ENCODE assay signal across 8 cellular contexts in genomic region chr2:129979629-129980155, GRCh38. TPM values are rescaled to one million over a fixed set of nuclear protein-coding genes. Genes with fewer than 3 reads are reported as not detected.
DNase-seq lines count a peak whose midpoint lies in the region; ATAC-seq, FAIRE-seq and TF ChIP-seq lines count a peak whose summit lies in the region.
"Not testable (repeated sequence)": the region's sequence is repeated elsewhere in the genome, so short reads cannot be mapped to it uniquely, and the experiment has no call there.

Gene RAB6C (plus strand): TSS chr2:129979666. CDS start chr2:129980116, 450 bp downstream.

- not testable (repeated sequence) for H3K9me3 ChIP-seq in DND-41 (ENCODE audit: insufficient read depth, low read length, severe bottlenecking); Karpas-422 (ENCODE audit: low read length); T-helper 17 cell (ENCODE audit: control insufficient read depth, low read length, poor library complexity, severe bottlenecking); astrocyte (ENCODE audit: insufficient read depth, low read depth, low read length)

- not testable (repeated sequence) for FAIRE-seq in astrocyte (lab: Jason Lieb, UNC)
- peak; percentile 13 for FAIRE-seq in urothelium cell line (lab: Jason Lieb, UNC)

- H3K36me3 Mint-ChIP-seq in T-helper 17 cell (ENCODE audit: low read depth); astrocyte (ENCODE audit: low read depth, unreplicated experiment): not testable (repeated sequence)

- H3K79me2 ChIP-seq in DND-41 (ENCODE audit: insufficient read depth, low read length); Karpas-422 (ENCODE audit: low read length); astrocyte (ENCODE audit: insufficient read depth, low read length): not testable (repeated sequence)

- H3K9me3 Mint-ChIP-seq in astrocyte (ENCODE audit: unreplicated experiment), result not testable (repeated sequence)

- DNase-seq in DND-41; T-helper 17 cell; astrocyte (ENCODE audit: low read depth); left lobe of liver (ENCODE audit: low spot score): not testable (repeated sequence)
- DNase-seq in Karpas-422 (peak; percentile 50), foreskin keratinocyte (peak in 1 of 2 donors; percentile 6), posterior cingulate gyrus (peak; percentile 37 to 94 (median 62)), urothelium cell line (ENCODE audit: low spot score) (peak; percentile 9)

- not testable (repeated sequence) for TF ChIP-seq CTCF in DND-41 (IDR thresholded peaks at IDR 0.05; ENCODE audit: borderline replicate concordance, extremely low read depth, low read length, poor library complexity, severe bottlenecking); astrocyte (IDR thresholded peaks at IDR 0.05; ENCODE audit: insufficient read depth, low read depth, low read length); foreskin keratinocyte (conservative IDR thresholded peaks at IDR 0.05)

- H2AFZ ChIP-seq in DND-41 (ENCODE audit: low read depth, low read length); Karpas-422 (ENCODE audit: low read length): not testable (repeated sequence)
- peak within 1 kb of the TSS; percentile 52 for H2AFZ ChIP-seq in astrocyte (ENCODE audit: low read depth, low read length)

- not testable (repeated sequence) for ATAC-seq in DND-41 (ENCODE audit: insufficient read depth, low read depth)
- peak; percentile 32 for ATAC-seq in T-helper 17 cell
- ATAC-seq in foreskin keratinocyte, result peak; percentile 72
- ATAC-seq in left lobe of liver, result peak; percentile 37

- H3K27me3 ChIP-seq in DND-41 (ENCODE audit: insufficient read depth, low read length, poor library complexity); Karpas-422 (ENCODE audit: low read length); astrocyte (ENCODE audit: insufficient read depth, low read length): not testable (repeated sequence)
- peaks cover 20% of the 10 kb centered on the region for H3K27me3 ChIP-seq in foreskin keratinocyte

- H4K20me1 ChIP-seq in DND-41 (ENCODE audit: insufficient read depth, low read length); Karpas-422 (ENCODE audit: insufficient read depth, low read depth, low read length); astrocyte (ENCODE audit: insufficient read depth, low read length): not testable (repeated sequence)

- H3K4me3 Mint-ChIP-seq in T-helper 17 cell (peak within 1 kb of the TSS; percentile 66), astrocyte (ENCODE audit: unreplicated experiment) (peak within 1 kb of the TSS; percentile 86)

- H3K27me3 Mint-ChIP-seq in T-helper 17 cell, result peaks cover 61% of the 10 kb centered on the region
- H3K27me3 Mint-ChIP-seq in astrocyte (ENCODE audit: low read depth, unreplicated experiment), result peaks cover 24% of the 10 kb centered on the region

- intact Hi-C loops in posterior cingulate gyrus (cut with DNase I), result loop anchor here (10.0 kb wide), 1 partner anchor 45 kb away; no protein-coding TSS in a partner anchor

- not testable (repeated sequence) for H3K4me1 ChIP-seq in DND-41 (ENCODE audit: insufficient read depth, low read length); Karpas-422 (ENCODE audit: low read length); astrocyte (ENCODE audit: insufficient read depth, low read length); foreskin keratinocyte

- H3K4me3 ChIP-seq in DND-41 (ENCODE audit: low read depth in 1 of 2, low read length in 2 of 2), result not testable (repeated sequence)
- H3K4me3 ChIP-seq in Karpas-422 (ENCODE audit: low read length) (peak within 1 kb of the TSS; percentile 58), astrocyte (ENCODE audit: insufficient read depth, low read depth, low read length) (peak within 1 kb of the TSS; percentile 23)

- H3K9ac ChIP-seq in DND-41 (ENCODE audit: low read depth, low read length); astrocyte (ENCODE audit: low read length): not testable (repeated sequence)
- peak within 1 kb of the TSS; percentile 62 for H3K9ac ChIP-seq in Karpas-422 (ENCODE audit: low read length)

- H3K27ac ChIP-seq in DND-41 (ENCODE audit: low read length); astrocyte (ENCODE audit: low read depth, low read length); foreskin keratinocyte: not testable (repeated sequence)
- peak within 1 kb of the TSS; percentile 88 for H3K27ac ChIP-seq in Karpas-422 (ENCODE audit: low read length)

- peak within 1 kb of the TSS; percentile 36; the same call in 1 of the 2 replicates for H3K4me2 ChIP-seq in DND-41 (ENCODE audit: insufficient read depth, low read length)
- H3K4me2 ChIP-seq in Karpas-422 (ENCODE audit: low read depth, low read length, poor library complexity, severe bottlenecking), result peak within 1 kb of the TSS; percentile 57
- peak within 1 kb of the TSS; percentile 74 for H3K4me2 ChIP-seq in astrocyte (ENCODE audit: low read length)

- not testable (repeated sequence) for H3K36me3 ChIP-seq in DND-41 (ENCODE audit: insufficient read depth, low read length); Karpas-422 (ENCODE audit: insufficient read depth, low read length); astrocyte (ENCODE audit: insufficient read depth, low read length)

- not testable (repeated sequence) for H3K27ac Mint-ChIP-seq in T-helper 17 cell; astrocyte (ENCODE audit: unreplicated experiment)

- not testable (repeated sequence) for H3K4me1 Mint-ChIP-seq in T-helper 17 cell; astrocyte (ENCODE audit: low read depth, unreplicated experiment)

- not testable (repeated sequence) for H3K9me2 ChIP-seq in Karpas-422 (replicated peaks; ENCODE audit: insufficient read depth, low read length)

RNA-seq across cellular contexts. Expression of gene RAB6C, which starts in this region (rescaled TPM):
- total RNA-seq in Karpas-422 (2014; rRNA removed; shearing (Covaris generic); ENCODE audit: low replicate concordance), result 0.52 and 1.5 TPM in 2 replicates
- not detected for total RNA-seq in T-helper 17 cell
- total RNA-seq in astrocyte, result 0.09 and 0.14 TPM in 2 replicates
- total RNA-seq in foreskin keratinocyte, result not detected in 2 replicates
- not detected in 2 replicates for polyA plus RNA-seq in foreskin keratinocyte
- not detected for total RNA-seq in left lobe of liver

Comparison
In these comparisons a context has a peak if more than half of its experiments do, and no peak if none do; other contexts are left out.
1. Peak in ATAC-seq in T-helper 17 cell; RNA of the gene not detected or under 1 TPM.
2. Peak in ATAC-seq in foreskin keratinocyte; RNA of the gene not detected or under 1 TPM.
3. Peak in ATAC-seq in left lobe of liver; RNA of the gene not detected or under 1 TPM.